ENCODE assay signal across 10 cellular contexts in the genomic region with DNA sequence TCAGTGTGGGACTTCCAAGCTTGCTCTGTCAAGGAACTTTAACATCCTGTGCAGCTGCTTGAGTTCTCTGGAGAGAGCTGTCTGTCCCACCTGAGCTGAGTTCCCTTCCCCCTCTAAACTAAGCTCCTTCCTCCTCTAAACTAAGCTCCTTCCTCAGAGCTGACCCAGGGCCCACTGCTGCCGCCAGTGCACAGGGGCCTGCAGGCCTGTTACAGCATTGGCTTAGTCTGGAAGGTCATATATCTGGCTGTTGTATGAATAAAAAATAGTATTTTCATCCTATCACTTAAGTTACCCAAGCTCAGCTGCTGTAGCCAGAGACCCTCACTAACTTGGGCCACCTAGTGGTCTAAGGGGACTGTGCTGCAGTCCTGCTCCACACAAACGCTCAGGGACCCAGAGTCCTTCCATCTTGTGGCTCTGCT.
A peak's percentile ranks its signal among the peaks of the same experiment; 100 is the strongest.
DNase-seq lines count a peak whose midpoint lies in the region; ATAC-seq, FAIRE-seq and TF ChIP-seq lines count a peak whose summit lies in the region.
"Had no signal": no experiment of that assay in that cellular context is flagged by ENCODE, and none has a peak within 500 bp of the region (broad histone marks: within the 10 kb centered on the region; RNA-seq: fewer than 3 reads in every experiment).

No MANE protein-coding gene starts in this region.

- H3K9me3 ChIP-seq in Karpas-422 (ENCODE audit: low read length) = no peaks in the 10 kb centered on the region
- no peaks in the 10 kb centered on the region for H3K9me3 ChIP-seq in K562 (replicated peaks; ENCODE audit: control insufficient read depth, insufficient read depth, low read depth, low read length)

- H3K79me2 ChIP-seq in Karpas-422 (ENCODE audit: low read length) (no peaks in the 10 kb centered on the region), K562 (ENCODE audit: control insufficient read depth, insufficient read depth, low read length) (no peaks in the 10 kb centered on the region)

- no peak for TF ChIP-seq EP300 in K562 (IDR thresholded peaks at IDR 0.05; ENCODE audit: low read length)

- in situ Hi-C loops in K562 (cut with MboI) = no loop called here

- H4K20me1 ChIP-seq in Karpas-422 (ENCODE audit: insufficient read depth, low read depth, low read length) = no peaks in the 10 kb centered on the region
- no peaks in the 10 kb centered on the region for H4K20me1 ChIP-seq in K562 (replicated peaks; ENCODE audit: control insufficient read depth, insufficient read depth, low read length)

- H3K36me3 Mint-ChIP-seq in mesothelial cell of epicardium = no peaks in the 10 kb centered on the region
- no peaks in the 10 kb centered on the region for H3K36me3 Mint-ChIP-seq in activated naive CD8-positive, alpha-beta T cell treated with anti-CD3 and anti-CD28 coated beads for 36 hours

- ATAC-seq in K562 = peak; percentile 92

- no peaks in the 10 kb centered on the region for H3K9me1 ChIP-seq in K562 (ENCODE audit: control insufficient read depth, insufficient read depth, low read length)

- H3K9ac ChIP-seq in Karpas-422 (ENCODE audit: low read length) = no peak overlapping the region
- no peak overlapping the region for H3K9ac ChIP-seq in K562 (ENCODE audit: insufficient read depth in 1 of 2, low read depth in 2 of 2, low read length in 2 of 2)

- intact Hi-C loops in K562 (cut with micrococcal nuclease) = no loop called here

- H3K4me2 ChIP-seq in Karpas-422 (ENCODE audit: low read depth, low read length, poor library complexity, severe bottlenecking) = no peak overlapping the region
- H3K4me2 ChIP-seq in K562 (ENCODE audit: insufficient read depth, low read length) = no peak overlapping the region

- H3K4me3 Mint-ChIP-seq in mesothelial cell of epicardium = no peak overlapping the region
- no peak overlapping the region for H3K4me3 Mint-ChIP-seq in activated naive CD8-positive, alpha-beta T cell treated with anti-CD3 and anti-CD28 coated beads for 36 hours
- H3K4me3 Mint-ChIP-seq: stimulated activated naive CD8-positive, alpha-beta T cell treated with anti-CD3 and anti-CD28 coated beads, Interleukin-15, Interleukin-2, amounts not matched to agents 100 ng/mL and 50 ng/mL, for 24 hours had no signal

- peaks cover 27% of the 10 kb centered on the region for H3K4me1 Mint-ChIP-seq in mesothelial cell of epicardium
- no peaks in the 10 kb centered on the region for H3K4me1 Mint-ChIP-seq in activated naive CD8-positive, alpha-beta T cell treated with anti-CD3 and anti-CD28 coated beads for 36 hours

- POLR2A ChIA-PET in K562 (lab: Yijun Ruan, JAX) = interaction anchor here (1.2 kb wide), 1 partner anchor 13 kb away, joined by 4 read pairs; no protein-coding TSS in a partner anchor

- no peak; a peak in 1 of 4 replicates for TF ChIP-seq RAD21 in K562 (CRISPR knock-in tag; conservative IDR thresholded peaks at IDR 0.05 in 1 of 2, IDR thresholded peaks at IDR 0.05 in 1 of 2)

- WGBS in K562 (ENCODE audit: insufficient coverage, low coverage, missing lambda C conversion rate) = 0% methylated on average over 1 of the region's 2 CpGs

- BruUV-seq in K562 (replicated peaks; lab: Mats Ljungman, UMichigan) = no TSS peak

- peaks cover 5% of the 10 kb centered on the region for H3K9me3 Mint-ChIP-seq in mesothelial cell of epicardium
- no peaks in the 10 kb centered on the region for H3K9me3 Mint-ChIP-seq in activated naive CD8-positive, alpha-beta T cell treated with anti-CD3 and anti-CD28 coated beads for 36 hours
- H3K9me3 Mint-ChIP-seq: stimulated activated naive CD8-positive, alpha-beta T cell treated with anti-CD3 and anti-CD28 coated beads, Interleukin-15, Interleukin-2, amounts not matched to agents 100 ng/mL and 50 ng/mL, for 24 hours had no signal

- H3K9me2 ChIP-seq in Karpas-422 (replicated peaks; ENCODE audit: insufficient read depth, low read length) = no peaks in the 10 kb centered on the region

- no peak for TF ChIP-seq POLR2A in K562 (conservative IDR thresholded peaks at IDR 0.05)

- H3K27ac Mint-ChIP-seq in mesothelial cell of epicardium = peak overlapping the region; percentile 77
- H3K27ac Mint-ChIP-seq in activated naive CD8-positive, alpha-beta T cell treated with anti-CD3 and anti-CD28 coated beads for 36 hours = no peak overlapping the region
- H3K27ac Mint-ChIP-seq: stimulated activated naive CD8-positive, alpha-beta T cell treated with anti-CD3 and anti-CD28 coated beads, Interleukin-15, Interleukin-2, amounts not matched to agents 100 ng/mL and 50 ng/mL, for 24 hours had no signal

- H3K4me1 ChIP-seq in Karpas-422 (ENCODE audit: low read length) (no peaks in the 10 kb centered on the region), K562 (replicated peaks in 1 of 2; ENCODE audit: control insufficient read depth in 2 of 2, insufficient read depth in 2 of 2, low read length in 2 of 2) (peaks cover 0 to 9% of the 10 kb centered on the region in 2 experiments; a peak in 2 of 5 replicates)

- H3K27ac ChIP-seq in Karpas-422 (ENCODE audit: low read length) = no peak overlapping the region
- no peak overlapping the region for H3K27ac ChIP-seq in K562 (ENCODE audit: extremely low read depth, low read depth, low read length)

- H3K36me3 ChIP-seq in Karpas-422 (ENCODE audit: insufficient read depth, low read length) = no peaks in the 10 kb centered on the region
- no peaks in the 10 kb centered on the region for H3K36me3 ChIP-seq in K562 (ENCODE audit: control insufficient read depth, insufficient read depth, low read length)

- no peaks in the 10 kb centered on the region for H3K27me3 ChIP-seq in Karpas-422 (ENCODE audit: low read length)
- H3K27me3 ChIP-seq in K562 (ENCODE audit: control insufficient read depth in 2 of 2, insufficient read depth in 2 of 2, low read length in 2 of 2) = peaks cover 0 to 10% of the 10 kb centered on the region in 2 experiments; a peak in 3 of 5 replicates

- DNase-seq in COR-L47 (lab: John Stamatoyannopoulos, UW) (peak; percentile 29), Karpas-422 (peak; percentile 68), K562 (ENCODE audit: extremely low read depth in 1 of 4, low spot score in 3 of 4) (peak; percentile 15 to 44 (median 24)), mesothelial cell of epicardium (ENCODE audit: low spot score in 2 of 2, unreplicated experiment in 2 of 2) (peak in 1 of 2 experiments; percentile 35), DMS79 treated with DMSO at 0.1 percent for 48 hours (lab: John Stamatoyannopoulos, UW) (no peak), middle frontal gyrus (ENCODE audit: extremely low spot score, low spot score) (no peak)
- DNase-seq in activated T-cell treated with anti-CD3 and anti-CD28 coated beads, Interleukin-2, amount 50 U/mL, for 1 hour = no peak
- DNase-seq in activated naive CD8-positive, alpha-beta T cell treated with anti-CD3 and anti-CD28 coated beads for 36 hours = no peak
- DNase-seq: T-helper 9 cell had no signal

- FAIRE-seq in K562 (lab: Jason Lieb, UNC) = peak; percentile 57

- no peaks in the 10 kb centered on the region for H3K27me3 Mint-ChIP-seq in mesothelial cell of epicardium (ENCODE audit: low read depth)
- H3K27me3 Mint-ChIP-seq in activated naive CD8-positive, alpha-beta T cell treated with anti-CD3 and anti-CD28 coated beads for 36 hours = peaks cover 1% of the 10 kb centered on the region
- H3K27me3 Mint-ChIP-seq: stimulated activated naive CD8-positive, alpha-beta T cell treated with anti-CD3 and anti-CD28 coated beads, Interleukin-15, Interleukin-2, amounts not matched to agents 100 ng/mL and 50 ng/mL, for 24 hours had no signal

- H2AFZ ChIP-seq in Karpas-422 (ENCODE audit: low read length) = no peak overlapping the region
- H2AFZ ChIP-seq in K562 (ENCODE audit: low read depth, low read length) = no peak overlapping the region

- CTCF ChIA-PET in K562 (lab: Yijun Ruan, JAX; ENCODE audit: low intra/inter-chr PET ratio) = no interaction called here

- no peak overlapping the region for H3K4me3 ChIP-seq in Karpas-422 (ENCODE audit: low read length)
- no peak overlapping the region for H3K4me3 ChIP-seq in K562

- TF ChIP-seq CTCF in K562 (IDR thresholded peaks at IDR 0.05 in 2 of 3, conservative IDR thresholded peaks at IDR 0.05 in 1 of 3; ENCODE audit: insufficient read depth in 2 of 3, low read depth in 1 of 3, low read length in 3 of 3) (peak; percentile 40 to 56 (median 45)), mesothelial cell of epicardium (IDR thresholded peaks at IDR 0.05; ENCODE audit: unreplicated experiment) (peak; percentile 27)

TF ChIP-seq in K562, 482 proteins besides CTCF, POLR2A, EP300 and RAD21 (continues in another document):
- TF ChIP-seq, protein P1, sequence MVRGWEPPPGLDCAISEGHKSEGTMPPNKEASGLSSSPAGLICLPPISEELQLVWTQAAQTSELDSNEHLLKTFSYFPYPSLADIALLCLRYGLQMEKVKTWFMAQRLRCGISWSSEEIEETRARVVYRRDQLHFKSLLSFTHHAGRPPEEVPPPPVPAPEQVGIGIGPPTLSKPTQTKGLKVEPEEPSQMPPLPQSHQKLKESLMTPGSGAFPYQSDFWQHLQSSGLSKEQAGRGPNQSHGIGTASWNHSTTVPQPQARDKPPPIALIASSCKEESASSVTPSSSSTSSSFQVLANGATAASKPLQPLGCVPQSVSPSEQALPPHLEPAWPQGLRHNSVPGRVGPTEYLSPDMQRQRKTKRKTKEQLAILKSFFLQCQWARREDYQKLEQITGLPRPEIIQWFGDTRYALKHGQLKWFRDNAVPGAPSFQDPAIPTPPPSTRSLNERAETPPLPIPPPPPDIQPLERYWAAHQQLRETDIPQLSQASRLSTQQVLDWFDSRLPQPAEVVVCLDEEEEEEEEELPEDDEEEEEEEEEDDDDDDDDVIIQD (CRISPR knock-in tag; IDR thresholded peaks at IDR 0.05) = no peak
- TF ChIP-seq, protein P2, sequence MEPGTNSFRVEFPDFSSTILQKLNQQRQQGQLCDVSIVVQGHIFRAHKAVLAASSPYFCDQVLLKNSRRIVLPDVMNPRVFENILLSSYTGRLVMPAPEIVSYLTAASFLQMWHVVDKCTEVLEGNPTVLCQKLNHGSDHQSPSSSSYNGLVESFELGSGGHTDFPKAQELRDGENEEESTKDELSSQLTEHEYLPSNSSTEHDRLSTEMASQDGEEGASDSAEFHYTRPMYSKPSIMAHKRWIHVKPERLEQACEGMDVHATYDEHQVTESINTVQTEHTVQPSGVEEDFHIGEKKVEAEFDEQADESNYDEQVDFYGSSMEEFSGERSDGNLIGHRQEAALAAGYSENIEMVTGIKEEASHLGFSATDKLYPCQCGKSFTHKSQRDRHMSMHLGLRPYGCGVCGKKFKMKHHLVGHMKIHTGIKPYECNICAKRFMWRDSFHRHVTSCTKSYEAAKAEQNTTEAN (CRISPR knock-in tag; IDR thresholded peaks at IDR 0.05) = no peak

Comparison
In these comparisons a context has a peak if more than half of its experiments do, and no peak if none do; other contexts are left out.
1. DNase-seq: peak in COR-L47 (single experiment), Karpas-422 (single experiment) and K562 (4 of 4); none in DMS79 treated with DMSO at 0.1 percent for 48 hours (single experiment), activated T-cell treated with anti-CD3 and anti-CD28 coated beads, Interleukin-2, amount 50 U/mL, for 1 hour (single experiment), activated naive CD8-positive, alpha-beta T cell treated with anti-CD3 and anti-CD28 coated beads for 36 hours (single experiment) and middle frontal gyrus (single experiment).